ENCODE assay signal across 18 cellular contexts in genomic region chr4:182929296-182929695, GRCh38. TPM values are rescaled to one million over a fixed set of nuclear protein-coding genes. Genes with fewer than 3 reads are reported as not detected.
DNase-seq lines count a peak whose midpoint lies in the region; ATAC-seq, FAIRE-seq and TF ChIP-seq lines count a peak whose summit lies in the region.
"Had no signal": no experiment of that assay in that cellular context is flagged by ENCODE, and none has a peak within 500 bp of the region (broad histone marks: within the 10 kb centered on the region; RNA-seq: fewer than 3 reads in every experiment).

No MANE protein-coding gene starts in this region.

- no peaks in the 10 kb centered on the region for H3K9me3 Mint-ChIP-seq in chondrocyte (ENCODE audit: low read depth)
- H3K9me3 Mint-ChIP-seq: activated naive CD4-positive, alpha-beta T cell treated with anti-CD3 and anti-CD28 coated beads, Interleukin-2, amount 50 U/mL, for 72 hours; dendritic cell treated with granulocyte-macrophage colony-stimulating factor and Interleukin-4, amounts not matched to agents 40 ng/mL and 50 ng/mL, for 4 days had no signal

- H3K4me3 Mint-ChIP-seq in chondrocyte (ENCODE audit: unreplicated experiment): no peak overlapping the region
- H3K4me3 Mint-ChIP-seq: dendritic cell treated with granulocyte-macrophage colony-stimulating factor and Interleukin-4, amounts not matched to agents 40 ng/mL and 50 ng/mL, for 4 days had no signal

- intact Hi-C loops in left lung (cut with DNase I): no loop called here
- intact Hi-C loops in body of pancreas (cut with DNase I): no loop called here

- H3K27ac ChIP-seq in left lung: no peak overlapping the region
- no peak overlapping the region for H3K27ac ChIP-seq in body of pancreas
- H3K27ac ChIP-seq: BLaER1 treated with 17β-estradiol and CSF1 and Interleukin-3, amounts not matched to agents 10 nM and 100 nM had no signal

- H3K36me3 ChIP-seq in left lung (no peaks in the 10 kb centered on the region), body of pancreas (replicated peaks in 1 of 2; ENCODE audit: insufficient read depth in 1 of 2, low read depth in 2 of 2) (no peaks in the 10 kb centered on the region)
- H3K36me3 ChIP-seq: BLaER1 treated with 17β-estradiol and CSF1 and Interleukin-3, amounts not matched to agents 10 nM and 100 nM had no signal

- H3K4me3 ChIP-seq in left lung: no peak overlapping the region
- H3K4me3 ChIP-seq in body of pancreas: no peak overlapping the region
- H3K4me3 ChIP-seq: BLaER1 treated with 17β-estradiol and CSF1 and Interleukin-3, amounts not matched to agents 10 nM and 100 nM had no signal

- DNase-seq in AG08396 (ENCODE audit: low spot score): peak; percentile 78
- DNase-seq in HTR-8/SVneo (ENCODE audit: insufficient read length, low spot score): peak; percentile 72
- no peak for DNase-seq in chondrocyte (ENCODE audit: low spot score)
- DNase-seq in left kidney (ENCODE audit: low read depth, low spot score): peak; percentile 44
- DNase-seq in left lung: no peak
- no peak for DNase-seq in inferior parietal cortex (ENCODE audit: extremely low spot score)
- DNase-seq in body of pancreas: no peak
- DNase-seq in NCI-H82 treated with DMSO at 0.1 percent for 48 hours (lab: John Stamatoyannopoulos, UW; ENCODE audit: unreplicated experiment): no peak
- DNase-seq: NCI-H1105; NCI-H524 treated with DMSO at 0.1 percent for 48 hours; stimulated activated CD4-positive, alpha-beta T cell treated with anti-CD3 and anti-CD28 coated beads, Interleukin-4, amount 100 ng/mL, for 1 hour; stimulated activated naive CD4-positive, alpha-beta T cell treated with Interleukin-2 at 50 U/mL for 16 hours had no signal

- 83 to 89% methylated on average over 3 of the region's 3 CpGs for WGBS in body of pancreas, 2 donors

- H3K4me1 Mint-ChIP-seq in chondrocyte (ENCODE audit: low read depth): peaks cover 16% of the 10 kb centered on the region

- H3K4me1 ChIP-seq in left lung (no peaks in the 10 kb centered on the region), body of pancreas (no peaks in the 10 kb centered on the region)
- H3K4me1 ChIP-seq: BLaER1 treated with 17β-estradiol and CSF1 and Interleukin-3, amounts not matched to agents 10 nM and 100 nM had no signal

- H3K27me3 Mint-ChIP-seq in chondrocyte (ENCODE audit: low read depth): no peaks in the 10 kb centered on the region

- peak overlapping the region; percentile 75 for H3K27ac Mint-ChIP-seq in chondrocyte (ENCODE audit: unreplicated experiment)
- H3K27ac Mint-ChIP-seq: activated naive CD4-positive, alpha-beta T cell treated with anti-CD3 and anti-CD28 coated beads, Interleukin-2, amount 50 U/mL, for 72 hours; dendritic cell treated with granulocyte-macrophage colony-stimulating factor and Interleukin-4, amounts not matched to agents 40 ng/mL and 50 ng/mL, for 4 days; progenitor cell of endocrine pancreas had no signal

- TF ChIP-seq CTCF in chondrocyte (IDR thresholded peaks at IDR 0.05) (no peak), left lung (IDR thresholded peaks at IDR 0.05) (no peak), body of pancreas (IDR thresholded peaks at IDR 0.05) (no peak)

- H3K36me3 Mint-ChIP-seq in chondrocyte (ENCODE audit: low read depth): no peaks in the 10 kb centered on the region
- H3K36me3 Mint-ChIP-seq: activated naive CD4-positive, alpha-beta T cell treated with anti-CD3 and anti-CD28 coated beads, Interleukin-2, amount 50 U/mL, for 72 hours had no signal

- TF ChIP-seq POLR2A in body of pancreas (IDR thresholded peaks at IDR 0.05): no peak

- no peak for FAIRE-seq in HTR-8/SVneo (lab: Jason Lieb, UNC)
- FAIRE-seq: G401.6 had no signal

- H3K9me3 ChIP-seq in left lung (no peaks in the 10 kb centered on the region), body of pancreas (no peaks in the 10 kb centered on the region)
- H3K9me3 ChIP-seq: BLaER1 treated with 17β-estradiol and CSF1 and Interleukin-3, amounts not matched to agents 10 nM and 100 nM had no signal

- H3K27me3 ChIP-seq in left lung: no peaks in the 10 kb centered on the region
- H3K27me3 ChIP-seq in body of pancreas: no peaks in the 10 kb centered on the region
- H3K27me3 ChIP-seq: BLaER1 treated with 17β-estradiol and CSF1 and Interleukin-3, amounts not matched to agents 10 nM and 100 nM had no signal

- ATAC-seq in left lung (no peak), body of pancreas (no peak)
- ATAC-seq: activated naive CD4-positive, alpha-beta T cell treated with anti-CD3 and anti-CD28 coated beads, Interleukin-2, amount 50 U/mL, for 72 hours; HCT116 had no signal

RNA-seq across cellular contexts. Expression of gene DCTD, which starts 12.1 kb away (rescaled TPM):
- total RNA-seq in chondrocyte: 127 to 131 TPM (median 130 TPM) in 3 replicates
- 10 to 100 TPM; 83.4 to 96.9 TPM for total RNA-seq in left lung
- total RNA-seq in body of pancreas: 10 to 100 TPM; 27.0 to 39.7 TPM

Comparison
In these comparisons a context has a peak if more than half of its experiments do, and no peak if none do; other contexts are left out.
1. DNase-seq: peak in AG08396 (single experiment), HTR-8/SVneo (single experiment) and left kidney (single experiment); none in chondrocyte (single experiment), left lung (0 of 2), inferior parietal cortex (single experiment), body of pancreas (0 of 4) and NCI-H82 treated with DMSO at 0.1 percent for 48 hours (single experiment).